Comparison of ENCODE assay signal across 31 cellular contexts in genomic region chr6:159184559-159184958, GRCh38. TPM values are rescaled to one million over a fixed set of nuclear protein-coding genes. Genes with fewer than 3 reads are reported as not detected.
DNase-seq lines count a peak whose midpoint lies in the region; ATAC-seq and TF ChIP-seq lines count a peak whose summit lies in the region.
"Had no signal": no experiment of that assay in that cellular context is flagged by ENCODE, and none has a peak within 500 bp of the region (broad histone marks: within the 10 kb centered on the region; RNA-seq: fewer than 3 reads in every experiment).

No MANE protein-coding gene starts in this region.

- no peaks in the 10 kb centered on the region for H3K27me3 ChIP-seq in BJ (ENCODE audit: control insufficient read depth, insufficient read depth, low read length)
- H3K27me3 ChIP-seq: heart left ventricle, ovary had no signal

- CTCF ChIA-PET in BJ (lab: Yijun Ruan, JAX): interaction anchor here (0.7 to 4.0 kb wide), 6 partner anchors 10 to 471 kb away, joined by 3 to 33 read pairs (median 6); partner anchors contain the start of gene FNDC1

- H3K36me3 ChIP-seq in BJ (ENCODE audit: control insufficient read depth, insufficient read depth, low read length): no peaks in the 10 kb centered on the region
- H3K36me3 ChIP-seq: heart left ventricle, lower lobe of right lung, ovary had no signal

- POLR2A ChIA-PET in BJ (lab: Charles Lee): no interaction called here

- ATAC-seq in GM18867 (IDR thresholded peaks at IDR 0.05; ENCODE audit: unreplicated experiment): no peak
- ATAC-seq: activated CD4-positive, CD25-positive, alpha-beta regulatory T cell treated with anti-CD3 and anti-CD28 coated beads, Interleukin-2, amount 50 U/mL, for 24 hours; activated naive CD4-positive, alpha-beta T cell treated with anti-CD3 and anti-CD28 coated beads, Interleukin-2, amount 50 U/mL, for 72 hours; heart left ventricle; lower lobe of right lung; mucosa of descending colon; T-helper 17 cell had no signal

- TF ChIP-seq CTCF in BJ (IDR thresholded peaks at IDR 0.05; ENCODE audit: insufficient read depth, low read depth, low read length) (no peak), coronary artery (IDR thresholded peaks at IDR 0.05) (no peak)

- H3K27ac ChIP-seq in coronary artery: no peak overlapping the region
- H3K27ac ChIP-seq: dorsolateral prefrontal cortex, heart left ventricle, lower lobe of right lung, ovary, RWPE1 had no signal

- DNase-seq in BJ (ENCODE audit: low read depth): peak; percentile 51
- peak; percentile 85 for DNase-seq in M059J (ENCODE audit: low read depth)
- peak; percentile 82 for DNase-seq in dedifferentiated amniotic fluid mesenchymal stem cell (ENCODE audit: extremely low spot score)
- peak; percentile 44 for DNase-seq in renal cortical epithelial cell (ENCODE audit: low read depth)
- no peak for DNase-seq in ecto neural progenitor cell (ENCODE audit: low spot score)
- DNase-seq in coronary artery (ENCODE audit: low spot score): no peak
- DNase-seq in HK-2 (ENCODE audit: unreplicated experiment): no peak
- DNase-seq: activated CD4-positive, alpha-beta memory T cell treated with anti-CD3 and anti-CD28 coated beads, Interleukin-2, amount 10 ng/mL, durations not matched to agents 7 days and 5 days; anterior cingulate cortex; CD4-positive, CD25-positive, alpha-beta regulatory T cell; dorsolateral prefrontal cortex; H7; heart left ventricle; kidney; lower lobe of right lung; MM.1S; mucosa of descending colon; NCI-H1417 treated with DMSO at 0.1 percent for 48 hours; NCI-H2081 treated with DMSO at 0.1 percent for 48 hours; NCI-H446; NCI-H82; nephron progenitor cell; ovary; SK-N-SH; stimulated activated CD4-positive, alpha-beta T cell treated with anti-CD3 and anti-CD28 coated beads, Interleukin-2, amount 100 ng/mL, for 48 hours; T-helper 17 cell had no signal

- no peak overlapping the region for H3K4me3 ChIP-seq in BJ (ENCODE audit: low read depth, low read length)
- no peak overlapping the region for H3K4me3 ChIP-seq in coronary artery
- H3K4me3 ChIP-seq: dorsolateral prefrontal cortex, heart left ventricle, lower lobe of right lung, mucosa of descending colon, ovary had no signal

RNA-seq across cellular contexts. Expression of gene FNDC1, which starts 15.4 kb away (rescaled TPM):
- polyA plus RNA-seq in BJ (2011; rRNA removed): 0.10 and 0.22 TPM in 2 replicates
- 0.05 and 0.10 TPM in 2 replicates for polyA minus RNA-seq in BJ (2011; rRNA and poly(A)+ RNA removed)
- not detected in 2 replicates for total RNA-seq in M059J (2014; rRNA removed; shearing (Covaris generic))
- 0.10 TPM in 1 of 2 replicates, not detected in the other for total RNA-seq in renal cortical epithelial cell
- total RNA-seq: activated CD4-positive, alpha-beta memory T cell treated with anti-CD3 and anti-CD28 coated beads, Interleukin-2, amount 10 ng/mL, durations not matched to agents 7 days and 5 days; CD4-positive, CD25-positive, alpha-beta regulatory T cell; H7; HT1080; T-helper 17 cell had no signal
- polyA plus RNA-seq: SK-N-SH had no signal

Comparison
In these comparisons a context has a peak if more than half of its experiments do, and no peak if none do; other contexts are left out.
1. DNase-seq: peak in BJ (single experiment), M059J (single experiment), dedifferentiated amniotic fluid mesenchymal stem cell (single experiment) and renal cortical epithelial cell (single experiment); none in ecto neural progenitor cell (single experiment), coronary artery (single experiment) and HK-2 (single experiment).